In the genomic region with DNA sequence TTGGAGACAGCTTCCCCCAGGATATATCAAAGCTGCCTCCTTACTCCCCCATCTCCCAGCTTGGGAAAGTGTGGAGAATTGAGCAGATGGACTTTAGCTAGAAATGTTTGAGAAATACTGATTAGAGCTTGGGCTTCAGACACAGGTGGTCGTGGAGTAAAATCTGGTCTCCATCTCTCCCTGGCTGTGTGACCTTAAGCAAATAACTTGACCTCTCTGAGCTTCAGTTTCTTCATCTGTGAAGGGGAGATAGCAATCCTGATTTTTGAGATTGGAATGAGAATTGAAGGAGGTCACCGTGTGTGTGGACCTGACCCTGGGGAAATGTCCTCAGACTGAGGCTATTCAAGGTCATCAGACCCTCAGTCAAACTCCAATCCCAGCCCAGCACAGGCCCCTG, we compare ENCODE assay signal across 1 cellular context.
A peak's percentile ranks its signal among the peaks of the same experiment; 100 is the strongest.
TF ChIP-seq lines count a peak whose summit lies in the region.

No MANE protein-coding gene starts in this region.

TF ChIP-seq in K562, 482 proteins besides CTCF, POLR2A, EP300 and RAD21:
- TF ChIP-seq SMARCA5 (IDR thresholded peaks at IDR 0.05): no peak; the same call in 1 of the 2 replicates
- no peak for TF ChIP-seq NR3C1 (CRISPR knock-in tag; IDR thresholded peaks at IDR 0.05)
- no peak for TF ChIP-seq ARNT (IDR thresholded peaks at IDR 0.05)
- TF ChIP-seq MAFK (IDR thresholded peaks at IDR 0.05; ENCODE audit: low read length): no peak
- TF ChIP-seq BCOR (IDR thresholded peaks at IDR 0.05): peak; percentile 85
- TF ChIP-seq DACH1 (IDR thresholded peaks at IDR 0.05; ENCODE audit: partially characterized antibody): no peak
- TF ChIP-seq RCOR1 (IDR thresholded peaks at IDR 0.05; ENCODE audit: borderline replicate concordance in 1 of 2, low read depth in 2 of 2, low read length in 2 of 2): 0 out of 4 replicates have a peak, but pooled peaks of 1 of the 2 experiments have one; percentile 56
- no peak for TF ChIP-seq NFATC3 (IDR thresholded peaks at IDR 0.05)
- peak; percentile 57 to 78 for TF ChIP-seq KDM1A (IDR thresholded peaks at IDR 0.05)
- no peak for TF ChIP-seq MCM5 (IDR thresholded peaks at IDR 0.05; ENCODE audit: low read depth)
- TF ChIP-seq ZFP36 (IDR thresholded peaks at IDR 0.05; ENCODE audit: low read depth, low read length, partially characterized antibody): peak; percentile 86
- TF ChIP-seq PHB2 (IDR thresholded peaks at IDR 0.05; ENCODE audit: low read depth): no peak
- no peak for TF ChIP-seq SRSF1 (IDR thresholded peaks at IDR 0.05; ENCODE audit: low read depth, low read length)
- TF ChIP-seq RBM25 (IDR thresholded peaks at IDR 0.05; ENCODE audit: low read depth, low read length, severe bottlenecking): peak; percentile 86
- TF ChIP-seq HDAC2 (IDR thresholded peaks at IDR 0.05): 0 out of 2 replicates have a peak, but pooled peaks have one; percentile 19
- no peak for TF ChIP-seq ARID2 (IDR thresholded peaks at IDR 0.05)
